Comparison of ENCODE assay signal across 12 cellular contexts in genomic region chr13:23506071-23506820, GRCh38.
A peak's percentile ranks its signal among the peaks of the same experiment; 100 is the strongest.
DNase-seq lines count a peak whose midpoint lies in the region; ATAC-seq, FAIRE-seq and TF ChIP-seq lines count a peak whose summit lies in the region.
"Had no signal": no experiment of that assay in that cellular context is flagged by ENCODE, and none has a peak within 500 bp of the region (broad histone marks: within the 10 kb centered on the region; RNA-seq: fewer than 3 reads in every experiment).

No MANE protein-coding gene starts in this region.

- H3K79me2 ChIP-seq in mesendoderm (ENCODE audit: control insufficient read depth, insufficient read depth, low read length) = no peaks in the 10 kb centered on the region

- no peak overlapping the region for H4K5ac ChIP-seq in mesendoderm (ENCODE audit: low read length)

- no peak for TF ChIP-seq CTCF in CD14-positive monocyte (IDR thresholded peaks at IDR 0.05)

- DNase-seq in ACHN = peak; percentile 4
- DNase-seq in M059J (ENCODE audit: low read depth) = peak; percentile 91
- DNase-seq in mesendoderm = no peak
- no peak for DNase-seq in HTR-8/SVneo (ENCODE audit: insufficient read length, low spot score)
- DNase-seq in T1000 (lab: John Stamatoyannopoulos, UW) = no peak
- DNase-seq in CD14-positive monocyte (ENCODE audit: low spot score) = no peak
- DNase-seq: activated CD4-positive, alpha-beta T cell treated with anti-CD3 and anti-CD28 coated beads, Interleukin-2, amount 10 ng/mL, durations not matched to agents 24 days and 14 days; NCI-H1092; NCI-H82 had no signal

- H3K4me3 ChIP-seq in mesendoderm (ENCODE audit: low read length) = no peak overlapping the region
- H3K4me3 ChIP-seq: thoracic aorta had no signal

- peaks cover 4 to 8% (median 5%) of the 10 kb centered on the region in 3 donors for H3K27me3 Mint-ChIP-seq in CD14-positive monocyte (ENCODE audit: low read depth in 3 of 3)

- H3K23ac ChIP-seq in mesendoderm (ENCODE audit: low read length) = no peak overlapping the region

- H3K9me3 Mint-ChIP-seq in CD14-positive monocyte = peaks cover 0 to 3% (median 0%) of the 10 kb centered on the region in 7 donors
- H3K9me3 Mint-ChIP-seq: activated CD4-positive, alpha-beta T cell treated with anti-CD3 and anti-CD28 coated beads, Interleukin-2, amount 10 ng/mL, durations not matched to agents 24 days and 14 days had no signal

- ATAC-seq in activated CD4-positive, CD25-positive, alpha-beta regulatory T cell treated with anti-CD3 and anti-CD28 coated beads, Interleukin-2, amount 50 U/mL, for 24 hours = no peak

- H3K4me3 Mint-ChIP-seq in CD14-positive monocyte = no peak overlapping the region
- H3K4me3 Mint-ChIP-seq: activated CD4-positive, alpha-beta T cell treated with anti-CD3 and anti-CD28 coated beads, Interleukin-2, amount 10 ng/mL, durations not matched to agents 24 days and 14 days had no signal

- no peak overlapping the region for H3K4ac ChIP-seq in mesendoderm (ENCODE audit: low read depth, low read length)

- no peak overlapping the region for H4K8ac ChIP-seq in mesendoderm (ENCODE audit: low read depth, low read length)

- no peaks in the 10 kb centered on the region for H3K36me3 ChIP-seq in mesendoderm (ENCODE audit: control insufficient read depth, insufficient read depth, low read length)
- H3K36me3 ChIP-seq: thoracic aorta had no signal

- H2BK15ac ChIP-seq in mesendoderm (replicated peaks; ENCODE audit: low read depth) = no peak overlapping the region

- H2AK5ac ChIP-seq in mesendoderm (ENCODE audit: low read length) = no peak overlapping the region

- FAIRE-seq in endometrium (lab: Jason Lieb, UNC) (peak; percentile 51), HTR-8/SVneo (lab: Jason Lieb, UNC) (no peak)

- H3K27me3 ChIP-seq in mesendoderm (ENCODE audit: insufficient read depth, low read length, poor library complexity) = no peaks in the 10 kb centered on the region

- in situ Hi-C loops in ACHN (cut with HindIII; ENCODE audit: low pct_ligation_motif_present, low pct_unique_long_range_greater_than_20kb, low sequenced_read_pairs) = no loop called here

- no peak overlapping the region for H2BK5ac ChIP-seq in mesendoderm (ENCODE audit: low read length)

- no peaks in the 10 kb centered on the region for H3K79me1 ChIP-seq in mesendoderm (ENCODE audit: low read length)

- WGBS in mesendoderm (ENCODE audit: extremely low coverage, insufficient coverage, low lambda C conversion rate) = no CpG with 5 or more reads among the region's 8 CpGs

- H3K36me3 Mint-ChIP-seq in CD14-positive monocyte = no peaks in the 10 kb centered on the region

- no peak overlapping the region for H3K27ac ChIP-seq in mesendoderm (ENCODE audit: low read depth, low read length)
- H3K27ac ChIP-seq: thoracic aorta had no signal

- intact Hi-C loops in CD14-positive monocyte (cut with micrococcal nuclease) = no loop called here

- H3K27ac Mint-ChIP-seq in CD14-positive monocyte = no peak overlapping the region
- H3K27ac Mint-ChIP-seq: activated CD4-positive, alpha-beta T cell treated with anti-CD3 and anti-CD28 coated beads, Interleukin-2, amount 10 ng/mL, durations not matched to agents 24 days and 14 days had no signal

- H3K4me1 Mint-ChIP-seq in CD14-positive monocyte = no peaks in the 10 kb centered on the region
- H3K4me1 Mint-ChIP-seq: activated CD4-positive, alpha-beta T cell treated with anti-CD3 and anti-CD28 coated beads, Interleukin-2, amount 10 ng/mL, durations not matched to agents 24 days and 14 days had no signal

- H3K4me1 ChIP-seq in mesendoderm (ENCODE audit: control insufficient read depth, low read depth, low read length) = peaks cover 3% of the 10 kb centered on the region

- no peak overlapping the region for H3K4me2 ChIP-seq in mesendoderm (ENCODE audit: low read length)

- H3K18ac ChIP-seq in mesendoderm (ENCODE audit: low read length) = no peak overlapping the region

- H3K56ac ChIP-seq in mesendoderm (ENCODE audit: low read length) = peak overlapping the region; percentile 26

- no peak overlapping the region for H2BK120ac ChIP-seq in mesendoderm (ENCODE audit: low read depth, low read length)

- H3K9ac ChIP-seq in mesendoderm (ENCODE audit: low read length) = no peak overlapping the region

Comparison
In these comparisons a context has a peak if more than half of its experiments do, and no peak if none do; other contexts are left out.
1. DNase-seq: peak in ACHN (single experiment) and M059J (single experiment); none in mesendoderm (single experiment), HTR-8/SVneo (single experiment), T1000 (single experiment) and CD14-positive monocyte (single experiment).